ENCODE assay signal across 8 cellular contexts in genomic region chr2:70994445-70995226, GRCh38. TPM values are rescaled to one million over a fixed set of nuclear protein-coding genes. Genes with fewer than 3 reads are reported as not detected.
DNase-seq lines count a peak whose midpoint lies in the region; ATAC-seq and TF ChIP-seq lines count a peak whose summit lies in the region.

TEX261 (minus strand) TSS chr2:70994873; CDS start chr2:70994757, 116 bp downstream.

- no TSS peak for BruUV-seq in Calu3 (replicated peaks; lab: Mats Ljungman, UMichigan)

- H3K9me3 ChIP-seq in NT2/D1 (ENCODE audit: insufficient read depth, low read length): no peaks in the 10 kb centered on the region

- H3K4me3 ChIP-seq in NT2/D1 (ENCODE audit: insufficient read length, low read depth): peak within 1 kb of the TSS; percentile 88

- CTCF ChIA-PET in Calu3 (lab: Charles Lee): interaction anchor here (0.6 kb wide), 1 partner anchor 13 kb away, joined by 3 read pairs; no protein-coding TSS in a partner anchor

- H3K9ac ChIP-seq in NT2/D1 (ENCODE audit: insufficient read length, low read depth): peak within 1 kb of the TSS; percentile 96

- H3K36me3 Mint-ChIP-seq in Calu3 (ENCODE audit: insufficient read depth, unreplicated experiment) (peaks cover 36% of the 10 kb centered on the region), endothelial cell (ENCODE audit: low read depth, unreplicated experiment) (peaks cover 18% of the 10 kb centered on the region)

- peaks cover 9% of the 10 kb centered on the region for H3K4me1 Mint-ChIP-seq in Calu3 (ENCODE audit: low read depth, unreplicated experiment)
- peaks cover 25% of the 10 kb centered on the region for H3K4me1 Mint-ChIP-seq in endothelial cell (ENCODE audit: unreplicated experiment)

- H3K27me3 Mint-ChIP-seq in Calu3 (ENCODE audit: unreplicated experiment) (no peaks in the 10 kb centered on the region), endothelial cell (ENCODE audit: unreplicated experiment) (peaks cover 8% of the 10 kb centered on the region)

- H3K36me3 ChIP-seq in NT2/D1 (ENCODE audit: insufficient read depth, insufficient read length, low read length): peaks cover 28% of the 10 kb centered on the region

- H3K27me3 ChIP-seq in NT2/D1 (ENCODE audit: insufficient read depth, insufficient read length): no peaks in the 10 kb centered on the region

- no peak for TF ChIP-seq CTCF in Calu3 (IDR thresholded peaks at IDR 0.05; ENCODE audit: unreplicated experiment)
- TF ChIP-seq CTCF in endothelial cell (IDR thresholded peaks at IDR 0.05; ENCODE audit: unreplicated experiment): no peak

- ATAC-seq in GM21360 (IDR thresholded peaks at IDR 0.05; ENCODE audit: unreplicated experiment): peak; percentile 93

- H3K4me1 ChIP-seq in NT2/D1 (ENCODE audit: insufficient read depth, insufficient read length): no peaks in the 10 kb centered on the region

- H3K4me3 Mint-ChIP-seq in Calu3 (ENCODE audit: low read depth, unreplicated experiment): peak within 1 kb of the TSS; percentile 89
- H3K4me3 Mint-ChIP-seq in endothelial cell (ENCODE audit: unreplicated experiment): peak within 1 kb of the TSS; percentile 99

- H3K9me3 Mint-ChIP-seq in Calu3 (ENCODE audit: low read depth, unreplicated experiment): no peaks in the 10 kb centered on the region
- H3K9me3 Mint-ChIP-seq in endothelial cell (ENCODE audit: unreplicated experiment): no peaks in the 10 kb centered on the region

- DNase-seq in Calu3: peak; percentile 96
- peak; percentile 90 for DNase-seq in HT1080 (ENCODE audit: low read depth)
- DNase-seq in NT2/D1 (ENCODE audit: low read depth, low spot score): peak; percentile 84
- DNase-seq in activated CD8-positive, alpha-beta memory T cell treated with anti-CD3 and anti-CD28 coated beads, Interleukin-2, amount 50 U/mL, for 4 hours: peak; percentile 91
- peak; percentile 97 for DNase-seq in endothelial cell (ENCODE audit: low spot score)
- peak; percentile 78 for DNase-seq in middle frontal gyrus (ENCODE audit: extremely low spot score, low spot score)
- DNase-seq in stimulated activated CD8-positive, alpha-beta memory T cell treated with anti-CD3 and anti-CD28 coated beads, Interleukin-2, amount 100 ng/mL, for 48 hours (ENCODE audit: low read depth in 2 of 2): peak; percentile 91 to 92

- intact Hi-C loops in Calu3 (cut with micrococcal nuclease; ENCODE audit: unreplicated experiment): no loop called here

- peak within 1 kb of the TSS; percentile 73 for H3K27ac Mint-ChIP-seq in Calu3 (ENCODE audit: unreplicated experiment)
- H3K27ac Mint-ChIP-seq in endothelial cell (ENCODE audit: unreplicated experiment): peak within 1 kb of the TSS; percentile 40

RNA-seq across cellular contexts. Expression of gene TEX261, which starts in this region (rescaled TPM):
- 55.4 and 61.2 TPM in 2 replicates for total RNA-seq in Calu3 (2022)
- 38.4 and 60.1 TPM in 2 replicates for total RNA-seq in HT1080 (2014; rRNA removed; shearing (Covaris generic))
- 59.2 and 61.5 TPM in 2 replicates for polyA plus RNA-seq in HT1080 (2015; cell fraction: cytosol; rRNA removed)
- 39.8 and 47.2 TPM in 2 replicates for polyA plus RNA-seq in HT1080 (2015; cell fraction: nucleus; rRNA removed)
- total RNA-seq in endothelial cell (ENCODE audit: unreplicated experiment): 37.1 TPM

Comparison
In these comparisons a context has a peak if more than half of its experiments do, and no peak if none do; other contexts are left out.
1. Peak in every context shown above with its lines: DNase-seq, ATAC-seq and H3K4me3 ChIP-seq.